ENCODE assay signal across 11 cellular contexts in genomic region chr5:133049726-133050048, GRCh38. TPM values are rescaled to one million over a fixed set of nuclear protein-coding genes. Genes with fewer than 3 reads are reported as not detected.
A peak's percentile ranks its signal among the peaks of the same experiment; 100 is the strongest.
DNase-seq lines count a peak whose midpoint lies in the region; ATAC-seq, FAIRE-seq and TF ChIP-seq lines count a peak whose summit lies in the region.
"Had no signal": no experiment of that assay in that cellular context is flagged by ENCODE, and none has a peak within 500 bp of the region (broad histone marks: within the 10 kb centered on the region; RNA-seq: fewer than 3 reads in every experiment).

No MANE protein-coding gene starts in this region.

- H3K9me3 Mint-ChIP-seq in chondrocyte (ENCODE audit: low read depth) (no peaks in the 10 kb centered on the region), osteocyte (ENCODE audit: unreplicated experiment) (no peaks in the 10 kb centered on the region)

- TF ChIP-seq CTCF in chondrocyte (IDR thresholded peaks at IDR 0.05): no peak
- TF ChIP-seq CTCF in osteocyte (IDR thresholded peaks at IDR 0.05): no peak

- DNase-seq in NCI-H2196 treated with DMSO at 0.1 percent for 48 hours (lab: John Stamatoyannopoulos, UW; ENCODE audit: unreplicated experiment) (peak; percentile 34), NCI-H2196 (lab: John Stamatoyannopoulos, UW; ENCODE audit: unreplicated experiment) (no peak), NCI-H2029 (lab: John Stamatoyannopoulos, UW) (peak; percentile 46), chondrocyte (ENCODE audit: low spot score) (no peak), osteocyte (ENCODE audit: extremely low spot score, unreplicated experiment) (no peak), frontal cortex (ENCODE audit: low spot score in 2 of 2) (no peak)
- DNase-seq in stimulated activated CD4-positive, alpha-beta T cell treated with anti-CD3 and anti-CD28 coated beads, Interleukin-2, amount 100 ng/mL, for 24 hours: no peak
- DNase-seq: kidney, NCI-H1092 had no signal

- ATAC-seq in HG03565 (IDR thresholded peaks at IDR 0.05; ENCODE audit: unreplicated experiment): no peak

- H3K4me1 Mint-ChIP-seq in chondrocyte (ENCODE audit: low read depth) (peaks cover 62% of the 10 kb centered on the region), osteocyte (ENCODE audit: unreplicated experiment) (peaks cover 51% of the 10 kb centered on the region)

- FAIRE-seq in frontal cortex (lab: Jason Lieb, UNC): no peak
- FAIRE-seq: A204.1, kidney had no signal

- H3K27ac Mint-ChIP-seq in chondrocyte (ENCODE audit: unreplicated experiment) (peak overlapping the region; percentile 88), osteocyte (ENCODE audit: unreplicated experiment) (peak overlapping the region; percentile 91)

- H3K36me3 Mint-ChIP-seq in chondrocyte (ENCODE audit: low read depth): no peaks in the 10 kb centered on the region
- H3K36me3 Mint-ChIP-seq in osteocyte (ENCODE audit: unreplicated experiment): no peaks in the 10 kb centered on the region

- H3K27me3 Mint-ChIP-seq in chondrocyte (ENCODE audit: low read depth) (no peaks in the 10 kb centered on the region), osteocyte (ENCODE audit: unreplicated experiment) (no peaks in the 10 kb centered on the region)

- peak overlapping the region; percentile 3 for H3K4me3 Mint-ChIP-seq in chondrocyte (ENCODE audit: unreplicated experiment)
- H3K4me3 Mint-ChIP-seq in osteocyte (ENCODE audit: unreplicated experiment): peak overlapping the region; percentile 60

RNA-seq across cellular contexts. Expression of gene HSPA4, which starts 2.1 kb away (rescaled TPM):
- total RNA-seq in chondrocyte (112 to 117 TPM (median 112 TPM) in 3 replicates), osteocyte (94.9 and 107 TPM in 2 replicates), frontal cortex (140 TPM)

RNA-seq across cellular contexts. Expression of gene ZCCHC10, which starts 23.3 kb away (rescaled TPM):
- total RNA-seq in chondrocyte (19.8 to 21.9 TPM (median 19.9 TPM) in 3 replicates), osteocyte (17.8 and 21.0 TPM in 2 replicates), frontal cortex (27.3 TPM)

Comparison
In these comparisons a context has a peak if more than half of its experiments do, and no peak if none do; other contexts are left out.
1. DNase-seq: peak in NCI-H2196 treated with DMSO at 0.1 percent for 48 hours (single experiment) and NCI-H2029 (single experiment); none in NCI-H2196 (single experiment), chondrocyte (single experiment), osteocyte (single experiment), stimulated activated CD4-positive, alpha-beta T cell treated with anti-CD3 and anti-CD28 coated beads, Interleukin-2, amount 100 ng/mL, for 24 hours (0 of 2) and frontal cortex (0 of 2).